Comparison of ENCODE assay signal across 8 cellular contexts in the genomic region with DNA sequence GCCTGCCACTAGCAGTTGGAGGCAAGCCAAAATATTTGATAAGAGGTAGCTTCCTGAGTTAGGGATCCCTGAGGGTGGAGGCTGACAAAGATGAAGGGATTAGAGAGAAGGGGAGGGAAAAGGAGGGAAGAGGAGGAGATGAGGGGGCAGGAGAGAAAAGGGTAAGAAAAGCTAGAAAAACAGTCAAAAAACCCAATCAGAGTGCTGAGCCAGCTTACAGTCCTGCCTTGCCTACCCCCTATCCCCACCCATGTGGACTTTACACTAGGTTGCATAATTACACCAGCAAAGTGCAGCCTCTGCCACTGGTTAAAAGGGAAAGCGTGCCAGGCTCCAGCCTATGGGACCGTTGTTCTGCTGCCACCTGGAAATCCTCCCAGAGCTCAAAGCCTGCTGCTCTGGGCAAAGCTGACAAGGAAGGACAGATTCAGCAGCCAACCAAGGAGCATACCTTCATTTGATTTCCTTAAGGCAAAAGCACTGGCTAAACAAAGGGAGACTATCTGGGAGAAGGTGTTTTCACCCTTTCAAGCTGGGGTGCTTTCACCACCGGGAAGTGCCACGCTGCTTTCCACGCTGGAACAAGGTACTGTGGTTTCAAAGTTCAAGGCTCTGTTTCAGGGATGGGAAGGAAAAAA. TPM values are rescaled to one million over a fixed set of nuclear protein-coding genes. Genes with fewer than 3 reads are reported as not detected.
DNase-seq lines count a peak whose midpoint lies in the region; ATAC-seq and TF ChIP-seq lines count a peak whose summit lies in the region.

No MANE protein-coding gene starts in this region.

- in situ Hi-C loops in mammary epithelial cell (cut with MboI; ENCODE audit: low sequenced_read_pairs in 2 of 2): no loop called here

- peak; percentile 72 for TF ChIP-seq POLR2A in right lobe of liver (IDR thresholded peaks at IDR 0.05)

- H3K27ac Mint-ChIP-seq in nephron progenitor cell: no peak overlapping the region

- H3K36me3 ChIP-seq in mammary epithelial cell (ENCODE audit: insufficient read depth, low read length): no peaks in the 10 kb centered on the region
- no peaks in the 10 kb centered on the region for H3K36me3 ChIP-seq in right lobe of liver
- no peaks in the 10 kb centered on the region for H3K36me3 ChIP-seq in upper lobe of right lung

- H4K20me1 ChIP-seq in mammary epithelial cell (ENCODE audit: insufficient read depth, low read length): no peaks in the 10 kb centered on the region

- H3K4me3 Mint-ChIP-seq in nephron progenitor cell: no peak overlapping the region

- H3K4me1 ChIP-seq in mammary epithelial cell (ENCODE audit: insufficient read depth, low read length): peaks cover 55% of the 10 kb centered on the region
- H3K4me1 ChIP-seq in right lobe of liver: peaks cover 0 to 46% (median 12%) of the 10 kb centered on the region in 4 donors
- peaks cover 58% of the 10 kb centered on the region for H3K4me1 ChIP-seq in upper lobe of right lung

- H2AFZ ChIP-seq in mammary epithelial cell (ENCODE audit: low read depth, low read length): peak overlapping the region; percentile 70

- no peaks in the 10 kb centered on the region for H3K27me3 Mint-ChIP-seq in nephron progenitor cell (ENCODE audit: low read depth, poor library complexity)

- H3K36me3 Mint-ChIP-seq in nephron progenitor cell (ENCODE audit: low read depth): no peaks in the 10 kb centered on the region

- H3K9me3 Mint-ChIP-seq in nephron progenitor cell: no peaks in the 10 kb centered on the region

- 8% methylated on average over 2 of the region's 5 CpGs for WGBS in mammary epithelial cell (ENCODE audit: low coverage, missing lambda C conversion rate)
- 9% methylated on average over 5 of the region's 5 CpGs for WGBS in right lobe of liver (ENCODE audit: insufficient coverage, low coverage, low lambda C conversion rate, missing lambda C conversion rate)

- dilution Hi-C loops in mammary epithelial cell (cut with HindIII; ENCODE audit: low sequenced_read_pairs): loop anchor here (25.0 kb wide), 1 partner anchor 175 kb away; no protein-coding TSS in a partner anchor

- H3K4me1 Mint-ChIP-seq in nephron progenitor cell: peaks cover 44% of the 10 kb centered on the region

- DNase-seq in DMS79 (lab: John Stamatoyannopoulos, UW) (peak; percentile 82), NCI-H2227 (lab: John Stamatoyannopoulos, UW; ENCODE audit: unreplicated experiment) (peak; percentile 72), mammary epithelial cell (no peak), right lobe of liver (peak; percentile 84 to 93 (median 87)), upper lobe of right lung (peak; percentile 75), nephron progenitor cell (no peak), GOT3 (lab: John Stamatoyannopoulos, UW) (no peak)

- H3K9me3 ChIP-seq in mammary epithelial cell (replicated peaks; ENCODE audit: insufficient read depth, low read length) (no peaks in the 10 kb centered on the region), right lobe of liver (no peaks in the 10 kb centered on the region), upper lobe of right lung (no peaks in the 10 kb centered on the region)

- H3K27ac ChIP-seq in mammary epithelial cell (ENCODE audit: insufficient read depth, low read depth, low read length): no peak overlapping the region
- H3K27ac ChIP-seq in right lobe of liver: peak overlapping the region; percentile 49 to 76 (median 74)
- peak overlapping the region; percentile 82 for H3K27ac ChIP-seq in upper lobe of right lung

- H3K9ac ChIP-seq in mammary epithelial cell (ENCODE audit: insufficient read depth, low read length): no peak overlapping the region

- H3K4me3 ChIP-seq in mammary epithelial cell (replicated peaks in 1 of 3; ENCODE audit: insufficient read depth in 1 of 3, low read depth in 2 of 3, low read length in 3 of 3) (no peak overlapping the region), right lobe of liver (peak overlapping the region; percentile 10 to 54 (median 49)), upper lobe of right lung (peak overlapping the region; percentile 19)

- TF ChIP-seq CTCF in mammary epithelial cell (conservative IDR thresholded peaks at IDR 0.05 in 1 of 2, IDR thresholded peaks at IDR 0.05 in 1 of 2; ENCODE audit: extremely low read depth in 1 of 2, insufficient read depth in 1 of 2, low read depth in 1 of 2, low read length in 2 of 2) (no peak), right lobe of liver (IDR thresholded peaks at IDR 0.05) (no peak), upper lobe of right lung (IDR thresholded peaks at IDR 0.05) (no peak), nephron progenitor cell (IDR thresholded peaks at IDR 0.05) (no peak)

- peak; percentile 60 to 77 (median 69) for ATAC-seq in right lobe of liver
- ATAC-seq in upper lobe of right lung: peak; percentile 36
- ATAC-seq in HG03342 (IDR thresholded peaks at IDR 0.05; ENCODE audit: unreplicated experiment): no peak

- H3K79me2 ChIP-seq in mammary epithelial cell (ENCODE audit: insufficient read depth, low read length): peaks cover 12% of the 10 kb centered on the region

- H3K4me2 ChIP-seq in mammary epithelial cell (ENCODE audit: insufficient read depth, low read depth, low read length): peak overlapping the region; percentile 56

- intact Hi-C loops in mammary epithelial cell (cut with micrococcal nuclease) (no loop called here), right lobe of liver (cut with DNase I) (no loop called here), upper lobe of right lung (cut with DNase I) (loop anchor here (10.0 kb wide), 1 partner anchor 167 kb away; no protein-coding TSS in a partner anchor)

- H3K27me3 ChIP-seq in mammary epithelial cell (ENCODE audit: insufficient read depth, low read length) (no peaks in the 10 kb centered on the region), right lobe of liver (no peaks in the 10 kb centered on the region), upper lobe of right lung (no peaks in the 10 kb centered on the region)

- BruUV-seq in mammary epithelial cell (replicated peaks; lab: Mats Ljungman, UMichigan): no TSS peak

- CTCF ChIA-PET in mammary epithelial cell (lab: Charles Lee; ENCODE audit: low non-redundant PET): no interaction called here

RNA-seq across cellular contexts. Expression of a gene that starts 3.9 kb away (rescaled TPM):
- total RNA-seq in mammary epithelial cell (100 to 1,000 TPM in 1 of 2 donors, 10 to 100 TPM in 1; 57.2 to 104 TPM), right lobe of liver (10 to 100 TPM; 28.3 to 48.4 (median 43.7) TPM), upper lobe of right lung (139 TPM)
- polyA plus RNA-seq in mammary epithelial cell: 89.1 TPM
- 125 TPM for polyA minus RNA-seq in mammary epithelial cell

RNA-seq across cellular contexts. Expression of a gene that starts 28.5 kb away (rescaled TPM):
- 10 to 100 TPM; 14.8 to 26.3 TPM for total RNA-seq in mammary epithelial cell
- polyA plus RNA-seq in mammary epithelial cell: 15.8 TPM
- 12.0 TPM for polyA minus RNA-seq in mammary epithelial cell
- total RNA-seq in right lobe of liver: 10 to 100 TPM in 2 of 6 experiments, 1 to 10 TPM in 4; 4.7 to 12.4 (median 5.7) TPM
- total RNA-seq in upper lobe of right lung: 11.3 TPM

Comparison
In these comparisons a context has a peak if more than half of its experiments do, and no peak if none do; other contexts are left out.
1. DNase-seq: peak in DMS79 (single experiment), NCI-H2227 (single experiment), right lobe of liver (3 of 3) and upper lobe of right lung (single experiment); none in mammary epithelial cell (single experiment), nephron progenitor cell (single experiment) and GOT3 (single experiment).
2. H3K4me3 ChIP-seq: peak in right lobe of liver (3 of 3) and upper lobe of right lung (single experiment); none in mammary epithelial cell (0 of 3).